8 cellular contexts compared by ENCODE assay signal in the genomic region with DNA sequence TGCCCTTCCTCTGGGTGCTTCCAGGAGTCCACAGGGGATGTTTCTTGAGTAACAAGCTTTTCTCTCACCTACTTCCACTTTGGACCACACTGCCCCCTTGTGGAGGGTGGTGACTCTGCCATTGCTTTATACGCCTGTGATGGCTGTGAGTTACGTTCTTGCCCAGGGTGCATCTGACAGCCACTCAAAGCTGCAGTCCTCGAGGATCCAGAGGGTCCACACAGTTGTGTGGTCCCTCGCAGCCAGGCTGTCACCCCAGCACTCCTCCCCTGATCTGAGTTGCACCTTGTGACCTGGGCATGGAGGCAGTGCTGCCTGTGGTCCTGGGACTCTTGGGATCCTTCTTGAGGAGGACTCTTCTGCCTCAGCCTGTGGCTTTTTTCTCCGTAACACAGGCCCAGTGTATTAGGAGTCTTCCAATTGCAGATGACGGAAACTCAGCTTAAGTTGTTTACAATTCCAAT. TPM values are rescaled to one million over a fixed set of nuclear protein-coding genes. Genes with fewer than 3 reads are reported as not detected.
DNase-seq lines count a peak whose midpoint lies in the region; ATAC-seq and TF ChIP-seq lines count a peak whose summit lies in the region.

No MANE protein-coding gene starts in this region.

- H3K36me3 Mint-ChIP-seq in memory B cell, result no peaks in the 10 kb centered on the region

- no peak overlapping the region for H3K27ac ChIP-seq in C4-2B

- peak; percentile 98 for TF ChIP-seq CTCF in C4-2B (conservative IDR thresholded peaks at IDR 0.05)

- H3K4me3 Mint-ChIP-seq in memory B cell, result no peak overlapping the region

- H3K27ac Mint-ChIP-seq in memory B cell, result no peak overlapping the region

- peak; percentile 77 for ATAC-seq in HG03442 (IDR thresholded peaks at IDR 0.05; ENCODE audit: unreplicated experiment)
- ATAC-seq in memory B cell (ENCODE audit: low read depth), result peak; percentile 95

- peaks cover 6% of the 10 kb centered on the region for H3K27me3 Mint-ChIP-seq in memory B cell

- DNase-seq in GM19240 (ENCODE audit: insufficient read length, low spot score), result peak; percentile 66
- DNase-seq in NCI-H69 (lab: John Stamatoyannopoulos, UW), result peak; percentile 70
- DNase-seq in activated CD4-positive, alpha-beta T cell treated with anti-CD3 and anti-CD28 coated beads, Interleukin-2, amount 50 U/mL, for 1 hour, result peak; percentile 84
- peak; percentile 59 to 85 for DNase-seq in dermis microvascular lymphatic vessel endothelial cell (ENCODE audit: low read depth in 2 of 2)
- peak; percentile 83 to 87 for DNase-seq in memory B cell (ENCODE audit: low spot score in 2 of 2)
- DNase-seq in stimulated activated CD8-positive, alpha-beta memory T cell treated with anti-CD3 and anti-CD28 coated beads, Interleukin-15, amount 100 ng/mL, for 24 hours (ENCODE audit: low read depth), result peak; percentile 61

- H3K4me1 Mint-ChIP-seq in memory B cell, result no peaks in the 10 kb centered on the region

- no peaks in the 10 kb centered on the region for H3K9me3 Mint-ChIP-seq in memory B cell

RNA-seq across cellular contexts. Expression of gene FOXL2, which starts 23.4 kb away (rescaled TPM):
- total RNA-seq in dermis microvascular lymphatic vessel endothelial cell, result under 0.01 TPM in 1 of 2 replicates, not detected in the other

RNA-seq across cellular contexts. Expression of gene FOXL2NB, which starts 23.5 kb away (rescaled TPM):
- total RNA-seq in dermis microvascular lymphatic vessel endothelial cell, result under 0.01 TPM in 1 of 2 replicates, not detected in the other
